In genomic region chr2:202317080-202317859, GRCh38 we compare ENCODE assay signal across 8 cellular contexts. TPM values are rescaled to one million over a fixed set of nuclear protein-coding genes. Genes with fewer than 3 reads are reported as not detected.
DNase-seq lines count a peak whose midpoint lies in the region; ATAC-seq and TF ChIP-seq lines count a peak whose summit lies in the region.

No MANE protein-coding gene starts in this region.

- no peaks in the 10 kb centered on the region for H3K4me1 Mint-ChIP-seq in activated CD4-positive, alpha-beta T cell treated with anti-CD3 and anti-CD28 coated beads, Interleukin-2, amount 10 ng/mL, durations not matched to agents 7 days and 5 days

- CTCF ChIA-PET in SK-N-SH (lab: Yijun Ruan, JAX) = interaction anchor here (0.7 to 1.9 kb wide), 3 partner anchors 13 to 38 kb away, joined by 3 to 6 read pairs (median 3); no protein-coding TSS in a partner anchor
- CTCF ChIA-PET in activated CD4-positive, alpha-beta T cell treated with anti-CD3 and anti-CD28 coated beads, Interleukin-2, amount 10 ng/mL, durations not matched to agents 7 days and 5 days (lab: Charles Lee) = interaction anchor here (0.6 to 2.1 kb wide), 4 partner anchors 11 to 1080 kb away, joined by 3 to 16 read pairs (median 3); no protein-coding TSS in a partner anchor

- peak overlapping the region; percentile 46; the same call in 1 of the 2 replicates for H3K4me2 ChIP-seq in SK-N-SH

- no peak for TF ChIP-seq RAD21 in SK-N-SH (IDR thresholded peaks at IDR 0.05; ENCODE audit: low read length)

- peaks cover 32% of the 10 kb centered on the region for H3F3A ChIP-seq in SK-N-SH (replicated peaks; ENCODE audit: insufficient read depth)

- no peaks in the 10 kb centered on the region for H3K36me3 Mint-ChIP-seq in activated CD4-positive, alpha-beta T cell treated with anti-CD3 and anti-CD28 coated beads, Interleukin-2, amount 10 ng/mL, durations not matched to agents 7 days and 5 days (ENCODE audit: low read depth)

- H3K36me3 ChIP-seq in SK-N-SH (replicated peaks in 1 of 2; ENCODE audit: control insufficient read depth in 1 of 2, insufficient read depth in 2 of 2, low read length in 1 of 2) (no peaks in the 10 kb centered on the region), heart left ventricle (peaks cover 0 to 11% (median 0%) of the 10 kb centered on the region in 9 donors)

- ATAC-seq in heart left ventricle = peak; percentile 79 to 92 (median 87)
- ATAC-seq in GM21447 (IDR thresholded peaks at IDR 0.05; ENCODE audit: unreplicated experiment) = no peak

- H4K20me1 ChIP-seq in SK-N-SH (ENCODE audit: insufficient read depth) = no peaks in the 10 kb centered on the region

- TF ChIP-seq POLR2A in heart left ventricle (IDR thresholded peaks at IDR 0.05) = no peak

- no peak overlapping the region for H3K27ac Mint-ChIP-seq in activated CD4-positive, alpha-beta T cell treated with anti-CD3 and anti-CD28 coated beads, Interleukin-2, amount 10 ng/mL, durations not matched to agents 7 days and 5 days

- DNase-seq in GOT3 (lab: John Stamatoyannopoulos, UW) = peak; percentile 5
- peak; percentile 37 for DNase-seq in SK-N-SH
- DNase-seq in heart left ventricle = peak in 4 of 5 donors; percentile 64 to 84 (median 79)
- DNase-seq in skeletal muscle cell (ENCODE audit: low read depth) = peak; percentile 75
- no peak for DNase-seq in GF-D8 (lab: John Stamatoyannopoulos, UW)
- no peak for DNase-seq in activated CD4-positive, alpha-beta T cell treated with anti-CD3 and anti-CD28 coated beads, Interleukin-2, amount 10 ng/mL, durations not matched to agents 7 days and 5 days
- DNase-seq in NOMO-1 (lab: John Stamatoyannopoulos, UW; ENCODE audit: unreplicated experiment in 2 of 2) = no peak

- POLR2A ChIA-PET in SK-N-SH (lab: Yijun Ruan, JAX) = no interaction called here
- POLR2A ChIA-PET in activated CD4-positive, alpha-beta T cell treated with anti-CD3 and anti-CD28 coated beads, Interleukin-2, amount 10 ng/mL, durations not matched to agents 7 days and 5 days (lab: Charles Lee) = no interaction called here

- 0 out of 2 replicates have a peak overlapping the region, but pooled peaks have one; percentile 30 for H2AFZ ChIP-seq in SK-N-SH (ENCODE audit: low read depth)

- TF ChIP-seq EP300 in SK-N-SH (IDR thresholded peaks at IDR 0.05; ENCODE audit: borderline replicate concordance in 1 of 2, low read depth in 1 of 2, low read length in 1 of 2) = peak; percentile 28 to 72; a peak in 1 of 4 replicates

- H3K4me3 Mint-ChIP-seq in activated CD4-positive, alpha-beta T cell treated with anti-CD3 and anti-CD28 coated beads, Interleukin-2, amount 10 ng/mL, durations not matched to agents 7 days and 5 days = no peak overlapping the region

- intact Hi-C loops in heart left ventricle (cut with DNase I) = loop anchor here in 8 of 10 donors (1.0 to 10.0 kb wide), 5 partner anchors 58 to 60 kb away; partner anchors contain the start of gene BMPR2 (in 3 of the 8)

- H3K9ac ChIP-seq in SK-N-SH = no peak overlapping the region; the same call in 1 of the 2 replicates

- no peaks in the 10 kb centered on the region for H3K9me3 ChIP-seq in SK-N-SH
- no peaks in the 10 kb centered on the region for H3K9me3 ChIP-seq in heart left ventricle

- 19% methylated on average over 6 of the region's 6 CpGs for WGBS in SK-N-SH (ENCODE audit: low lambda C conversion rate)
- WGBS in heart left ventricle, 4 donors = 15 to 17% (median 16%) methylated on average over 6 of the region's 6 CpGs

- H3K9me3 Mint-ChIP-seq in activated CD4-positive, alpha-beta T cell treated with anti-CD3 and anti-CD28 coated beads, Interleukin-2, amount 10 ng/mL, durations not matched to agents 7 days and 5 days = no peaks in the 10 kb centered on the region

- H3K27me3 ChIP-seq in SK-N-SH (ENCODE audit: insufficient read depth) = no peaks in the 10 kb centered on the region
- no peaks in the 10 kb centered on the region for H3K27me3 ChIP-seq in heart left ventricle

- TF ChIP-seq CTCF in SK-N-SH (IDR thresholded peaks at IDR 0.05) (no peak), heart left ventricle (IDR thresholded peaks at IDR 0.05) (no peak)

- no peaks in the 10 kb centered on the region for H3K27me3 Mint-ChIP-seq in activated CD4-positive, alpha-beta T cell treated with anti-CD3 and anti-CD28 coated beads, Interleukin-2, amount 10 ng/mL, durations not matched to agents 7 days and 5 days

- peak overlapping the region; percentile 45 to 64 for H3K27ac ChIP-seq in SK-N-SH (ENCODE audit: low read depth in 2 of 2, low read length in 1 of 2)
- peak overlapping the region in 9 of 12 donors; percentile 22 to 78 (median 53) for H3K27ac ChIP-seq in heart left ventricle

- H3K9me2 ChIP-seq in SK-N-SH = no peaks in the 10 kb centered on the region

- H3K4me3 ChIP-seq in SK-N-SH (ENCODE audit: low read depth in 2 of 2, low read length in 1 of 2) = peak overlapping the region in 1 of 2 experiments; percentile 14; a peak in 2 of 4 replicates
- no peak overlapping the region for H3K4me3 ChIP-seq in heart left ventricle
- no peak overlapping the region for H3K4me3 ChIP-seq in skeletal muscle cell (ENCODE audit: low read depth, low read length)

- H3K4me1 ChIP-seq in SK-N-SH (ENCODE audit: control insufficient read depth in 1 of 2, insufficient read depth in 2 of 2, low read depth in 1 of 2, low read length in 1 of 2) (peaks cover 4 to 11% of the 10 kb centered on the region in 2 experiments; a peak in 1 of 4 replicates), heart left ventricle (peaks cover 0 to 24% (median 17%) of the 10 kb centered on the region in 12 donors)

- no peaks in the 10 kb centered on the region for H3K79me2 ChIP-seq in SK-N-SH (ENCODE audit: insufficient read depth)

TF ChIP-seq in SK-N-SH, 30 proteins besides CTCF, POLR2A, EP300 and RAD21 (continues in another document):
- TF ChIP-seq EZH2phosphoT487 (IDR thresholded peaks at IDR 0.05; ENCODE audit: borderline replicate concordance, low read depth) (no peak), GABPA (IDR thresholded peaks at IDR 0.05; ENCODE audit: low read depth) (no peak), NFIC (IDR thresholded peaks at IDR 0.05; ENCODE audit: borderline replicate concordance) (peak; percentile 95), YY1 (IDR thresholded peaks at IDR 0.05; ENCODE audit: low read depth) (no peak), PBX3 (IDR thresholded peaks at IDR 0.05) (peak; percentile 35; the same call in 1 of the 2 replicates), TEAD4 (IDR thresholded peaks at IDR 0.05; ENCODE audit: borderline replicate concordance, insufficient read depth) (peak; percentile 72; the same call in 1 of the 2 replicates)
- TF ChIP-seq, protein P1, sequence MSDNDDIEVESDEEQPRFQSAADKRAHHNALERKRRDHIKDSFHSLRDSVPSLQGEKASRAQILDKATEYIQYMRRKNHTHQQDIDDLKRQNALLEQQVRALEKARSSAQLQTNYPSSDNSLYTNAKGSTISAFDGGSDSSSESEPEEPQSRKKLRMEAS (IDR thresholded peaks at IDR 0.05; ENCODE audit: low read depth) = 0 out of 2 replicates have a peak, but pooled peaks have one; percentile 14
- TF ChIP-seq, protein P2, sequence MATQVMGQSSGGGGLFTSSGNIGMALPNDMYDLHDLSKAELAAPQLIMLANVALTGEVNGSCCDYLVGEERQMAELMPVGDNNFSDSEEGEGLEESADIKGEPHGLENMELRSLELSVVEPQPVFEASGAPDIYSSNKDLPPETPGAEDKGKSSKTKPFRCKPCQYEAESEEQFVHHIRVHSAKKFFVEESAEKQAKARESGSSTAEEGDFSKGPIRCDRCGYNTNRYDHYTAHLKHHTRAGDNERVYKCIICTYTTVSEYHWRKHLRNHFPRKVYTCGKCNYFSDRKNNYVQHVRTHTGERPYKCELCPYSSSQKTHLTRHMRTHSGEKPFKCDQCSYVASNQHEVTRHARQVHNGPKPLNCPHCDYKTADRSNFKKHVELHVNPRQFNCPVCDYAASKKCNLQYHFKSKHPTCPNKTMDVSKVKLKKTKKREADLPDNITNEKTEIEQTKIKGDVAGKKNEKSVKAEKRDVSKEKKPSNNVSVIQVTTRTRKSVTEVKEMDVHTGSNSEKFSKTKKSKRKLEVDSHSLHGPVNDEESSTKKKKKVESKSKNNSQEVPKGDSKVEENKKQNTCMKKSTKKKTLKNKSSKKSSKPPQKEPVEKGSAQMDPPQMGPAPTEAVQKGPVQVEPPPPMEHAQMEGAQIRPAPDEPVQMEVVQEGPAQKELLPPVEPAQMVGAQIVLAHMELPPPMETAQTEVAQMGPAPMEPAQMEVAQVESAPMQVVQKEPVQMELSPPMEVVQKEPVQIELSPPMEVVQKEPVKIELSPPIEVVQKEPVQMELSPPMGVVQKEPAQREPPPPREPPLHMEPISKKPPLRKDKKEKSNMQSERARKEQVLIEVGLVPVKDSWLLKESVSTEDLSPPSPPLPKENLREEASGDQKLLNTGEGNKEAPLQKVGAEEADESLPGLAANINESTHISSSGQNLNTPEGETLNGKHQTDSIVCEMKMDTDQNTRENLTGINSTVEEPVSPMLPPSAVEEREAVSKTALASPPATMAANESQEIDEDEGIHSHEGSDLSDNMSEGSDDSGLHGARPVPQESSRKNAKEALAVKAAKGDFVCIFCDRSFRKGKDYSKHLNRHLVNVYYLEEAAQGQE (IDR thresholded peaks at IDR 0.05; ENCODE audit: low read depth, low read length) = 0 out of 2 replicates have a peak, but pooled peaks have one; percentile 47

RNA-seq across cellular contexts. Expression of gene NOP58, which starts 51.7 kb away (rescaled TPM):
- 37.4 and 46.3 TPM in 2 replicates for polyA plus RNA-seq in SK-N-SH (2012; rRNA removed)
- polyA plus RNA-seq in SK-N-SH (2012; cell fraction: cytosol; rRNA removed) = 47.6 and 58.6 TPM in 2 replicates
- 61.9 and 76.4 TPM in 2 replicates for polyA plus RNA-seq in SK-N-SH (2012; cell fraction: nucleus; rRNA removed)
- 10 to 100 TPM; 12.9 to 26.6 (median 21.3) TPM for total RNA-seq in heart left ventricle
- polyA plus RNA-seq in heart left ventricle = 10 to 100 TPM; 24.3 to 32.6 TPM
- 100 to 1,000 TPM; 102 to 104 TPM for total RNA-seq in activated CD4-positive, alpha-beta T cell treated with anti-CD3 and anti-CD28 coated beads, Interleukin-2, amount 10 ng/mL, durations not matched to agents 7 days and 5 days

RNA-seq across cellular contexts. Expression of gene BMPR2, which starts 58.9 kb away (rescaled TPM):
- 10.2 and 14.0 TPM in 2 replicates for polyA plus RNA-seq in SK-N-SH (2012; rRNA removed)
- polyA plus RNA-seq in SK-N-SH (2012; cell fraction: cytosol; rRNA removed) = 15.5 and 15.8 TPM in 2 replicates
- 5.1 and 10.4 TPM in 2 replicates for polyA plus RNA-seq in SK-N-SH (2012; cell fraction: nucleus; rRNA removed)
- total RNA-seq in heart left ventricle = 10 to 100 TPM; 44.4 to 81.9 (median 66.1) TPM
- polyA plus RNA-seq in heart left ventricle = 10 to 100 TPM in 1 of 2 donors, 1 to 10 TPM in 1; 9.0 to 17.3 TPM
- 10 to 100 TPM in 1 of 2 experiments, 1 to 10 TPM in 1; 9.8 to 11.1 TPM for total RNA-seq in activated CD4-positive, alpha-beta T cell treated with anti-CD3 and anti-CD28 coated beads, Interleukin-2, amount 10 ng/mL, durations not matched to agents 7 days and 5 days

Comparison
In these comparisons a context has a peak if more than half of its experiments do, and no peak if none do; other contexts are left out.
1. DNase-seq: peak in GOT3 (single experiment), SK-N-SH (single experiment), heart left ventricle (4 of 5) and skeletal muscle cell (single experiment); none in GF-D8 (single experiment), activated CD4-positive, alpha-beta T cell treated with anti-CD3 and anti-CD28 coated beads, Interleukin-2, amount 10 ng/mL, durations not matched to agents 7 days and 5 days (single experiment) and NOMO-1 (0 of 2).